In genomic region chr19:21482361-21482760, GRCh38 we compare ENCODE assay signal across 1 cellular context. TPM values are rescaled to one million over a fixed set of nuclear protein-coding genes. Genes with fewer than 3 reads are reported as not detected.
"Had no signal": no experiment of that assay in that cellular context is flagged by ENCODE, and none has a peak within 500 bp of the region (broad histone marks: within the 10 kb centered on the region; RNA-seq: fewer than 3 reads in every experiment).

No MANE protein-coding gene starts in this region.

RNA-seq across cellular contexts. Expression of gene ZNF429, which starts 23.0 kb away (rescaled TPM):
- total RNA-seq: HT1080 had no signal
